10 cellular contexts compared by ENCODE assay signal in genomic region chr3:170420307-170420821, GRCh38. TPM values are rescaled to one million over a fixed set of nuclear protein-coding genes. Genes with fewer than 3 reads are reported as not detected.
DNase-seq lines count a peak whose midpoint lies in the region; ATAC-seq, FAIRE-seq and TF ChIP-seq lines count a peak whose summit lies in the region.
"Had no signal": no experiment of that assay in that cellular context is flagged by ENCODE, and none has a peak within 500 bp of the region (broad histone marks: within the 10 kb centered on the region; RNA-seq: fewer than 3 reads in every experiment).

No MANE protein-coding gene starts in this region.

- TF ChIP-seq EP300 in HepG2 (IDR thresholded peaks at IDR 0.05; ENCODE audit: low read depth in 2 of 2, low read length in 2 of 2) (no peak), HepG2 (CRISPR knock-in tag; IDR thresholded peaks at IDR 0.05; ENCODE audit: borderline replicate concordance) (no peak)

- ATAC-seq in HepG2 (no peak), HG02642 (IDR thresholded peaks at IDR 0.05; ENCODE audit: poor library complexity, unreplicated experiment) (no peak), HG02798 (IDR thresholded peaks at IDR 0.05; ENCODE audit: poor library complexity, unreplicated experiment) (no peak)
- no peak for ATAC-seq in stimulated activated naive B cell treated with anti-CD40 and anti-IgM and Interleukin-4, amounts not matched to agents 10 μg/mL and 1 μg/mL and 100 μg/mL, for 72 hours (replicated peaks)

- peaks cover 0 to 3% (median 0%) of the 10 kb centered on the region in 3 donors for H3K9me3 Mint-ChIP-seq in IgD-negative memory B cell
- no peaks in the 10 kb centered on the region for H3K9me3 Mint-ChIP-seq in stimulated activated naive B cell treated with anti-CD40 and anti-IgM and Interleukin-4, amounts not matched to agents 10 μg/mL and 1 μg/mL and 100 μg/mL, for 72 hours
- H3K9me3 Mint-ChIP-seq: activated CD4-positive, alpha-beta T cell treated with anti-CD3 and anti-CD28 coated beads, Interleukin-2, amount 10 ng/mL, durations not matched to agents 24 days and 14 days had no signal

- peaks cover 5% of the 10 kb centered on the region for H3K36me3 Mint-ChIP-seq in IgD-negative memory B cell
- peaks cover 0 to 17% of the 10 kb centered on the region in 2 donors for H3K36me3 Mint-ChIP-seq in stimulated activated naive B cell treated with anti-CD40 and anti-IgM and Interleukin-4, amounts not matched to agents 10 μg/mL and 1 μg/mL and 100 μg/mL, for 72 hours

- H3K27me3 Mint-ChIP-seq in IgD-negative memory B cell, result peaks cover 32% of the 10 kb centered on the region
- H3K27me3 Mint-ChIP-seq in stimulated activated naive B cell treated with anti-CD40 and anti-IgM and Interleukin-4, amounts not matched to agents 10 μg/mL and 1 μg/mL and 100 μg/mL, for 72 hours, result peaks cover 35 to 62% of the 10 kb centered on the region in 2 donors

- FAIRE-seq in HepG2 (lab: Jason Lieb, UNC) (no peak), D721Med (lab: Jason Lieb, UNC) (no peak)
- FAIRE-seq: endometrium had no signal

- no TSS peak for BruUV-seq in HepG2 (replicated peaks; lab: Mats Ljungman, UMichigan)

- H3K9me3 ChIP-seq in HepG2 (ENCODE audit: low read length), result no peaks in the 10 kb centered on the region
- H3K9me3 ChIP-seq in stomach smooth muscle (ENCODE audit: control insufficient read depth in 2 of 2, low read length in 2 of 2), result no peaks in the 10 kb centered on the region

- H3K27me3 ChIP-seq in dorsolateral prefrontal cortex (peaks cover 0 to 27% (median 3%) of the 10 kb centered on the region in 45 donors), HepG2 (ENCODE audit: control insufficient read depth in 1 of 2, insufficient read depth in 2 of 2, low read length in 2 of 2) (no peaks in the 10 kb centered on the region; a peak in 1 of 5 replicates), stomach smooth muscle (ENCODE audit: control insufficient read depth in 1 of 2, insufficient read depth in 2 of 2, low read length in 2 of 2) (peaks cover 28 to 36% of the 10 kb centered on the region in 2 donors)

- H3K4me1 ChIP-seq in HepG2 (ENCODE audit: insufficient read depth, low read length) (peaks cover 65% of the 10 kb centered on the region), stomach smooth muscle (ENCODE audit: control insufficient read depth, insufficient read depth, low read length) (peaks cover 17% of the 10 kb centered on the region)

- intact Hi-C loops in dorsolateral prefrontal cortex (cut with DNase I), result loop anchor here (2.0 to 5.0 kb wide), 2 partner anchors 46 to 67 kb away; no protein-coding TSS in a partner anchor
- intact Hi-C loops in HepG2 (cut with micrococcal nuclease; ENCODE audit: unreplicated experiment), result no loop called here

- POLR2A ChIA-PET in HepG2 (lab: Yijun Ruan, JAX), result no interaction called here

- no peak for TF ChIP-seq POLR2A in HepG2 (IDR thresholded peaks at IDR 0.05; ENCODE audit: insufficient read depth in 1 of 2, low read depth in 2 of 2, low read length in 2 of 2)

- H3K4me2 ChIP-seq in HepG2 (ENCODE audit: low read depth, low read length), result peak overlapping the region; percentile 57

- no peak overlapping the region for H3K9ac ChIP-seq in HepG2 (ENCODE audit: insufficient read depth, low read depth, low read length)
- H3K9ac ChIP-seq in stomach smooth muscle (ENCODE audit: low read length in 2 of 2), result no peak overlapping the region

- CTCF ChIA-PET in HepG2 (lab: Yijun Ruan, JAX; ENCODE audit: low intra/inter-chr PET ratio, low total read pairs), result no interaction called here

- H3K4me3 ChIP-seq in dorsolateral prefrontal cortex, result peak overlapping the region; percentile 54 to 92 (median 72)
- H3K4me3 ChIP-seq in HepG2 (replicated peaks in 1 of 3; ENCODE audit: insufficient read depth in 1 of 3, low read depth in 2 of 3, low read length in 3 of 3), result peak overlapping the region in 1 of 3 experiments; percentile 62; a peak in 2 of 6 replicates
- H3K4me3 ChIP-seq in stomach smooth muscle (ENCODE audit: low read length in 2 of 2), result peak overlapping the region; percentile 8 to 22

- no peak for TF ChIP-seq RAD21 in HepG2 (CRISPR knock-in tag; IDR thresholded peaks at IDR 0.05)

- no peaks in the 10 kb centered on the region for H4K20me1 ChIP-seq in HepG2 (ENCODE audit: insufficient read depth, low read length)

- H3K79me2 ChIP-seq in HepG2 (ENCODE audit: insufficient read depth, low read length), result no peaks in the 10 kb centered on the region

- 70% methylated on average over 17 of the region's 17 CpGs for WGBS in HepG2 (ENCODE audit: low lambda C conversion rate)

- H3K27ac Mint-ChIP-seq in IgD-negative memory B cell, result no peak overlapping the region
- no peak overlapping the region for H3K27ac Mint-ChIP-seq in stimulated activated naive B cell treated with anti-CD40 and anti-IgM and Interleukin-4, amounts not matched to agents 10 μg/mL and 1 μg/mL and 100 μg/mL, for 72 hours
- H3K27ac Mint-ChIP-seq: activated CD4-positive, alpha-beta T cell treated with anti-CD3 and anti-CD28 coated beads, Interleukin-2, amount 10 ng/mL, durations not matched to agents 24 days and 14 days had no signal

- peaks cover 4 to 10% (median 7%) of the 10 kb centered on the region in 3 donors for H3K4me1 Mint-ChIP-seq in IgD-negative memory B cell
- H3K4me1 Mint-ChIP-seq in stimulated activated naive B cell treated with anti-CD40 and anti-IgM and Interleukin-4, amounts not matched to agents 10 μg/mL and 1 μg/mL and 100 μg/mL, for 72 hours, result peaks cover 20 to 43% of the 10 kb centered on the region in 2 donors

- H3K36me3 ChIP-seq in HepG2 (replicated peaks in 1 of 2; ENCODE audit: control insufficient read depth in 1 of 2, insufficient read depth in 2 of 2, low read length in 2 of 2) (no peaks in the 10 kb centered on the region), stomach smooth muscle (ENCODE audit: control insufficient read depth in 2 of 2, insufficient read depth in 2 of 2, low read length in 2 of 2) (no peaks in the 10 kb centered on the region)

- DNase-seq in dorsolateral prefrontal cortex, result no peak
- DNase-seq in HepG2 (ENCODE audit: low spot score), result no peak
- no peak for DNase-seq in D721Med (ENCODE audit: insufficient read length, low spot score)
- DNase-seq in stimulated activated naive B cell treated with anti-CD40 and anti-IgM and Interleukin-4, amounts not matched to agents 10 μg/mL and 1 μg/mL and 100 μg/mL, for 72 hours, result no peak
- DNase-seq: activated CD4-positive, alpha-beta T cell treated with anti-CD3 and anti-CD28 coated beads, Interleukin-2, amount 10 ng/mL, durations not matched to agents 24 days and 14 days had no signal

- TF ChIP-seq CTCF in dorsolateral prefrontal cortex (IDR thresholded peaks at IDR 0.05 in 54 of 56, conservative IDR thresholded peaks at IDR 0.05 in 2 of 56; ENCODE audit: low read depth in 1 of 56, partially characterized antibody in 56 of 56) (no peak), HepG2 (CRISPR knock-in tag; IDR thresholded peaks at IDR 0.05) (no peak), D721Med (IDR thresholded peaks at IDR 0.05; ENCODE audit: insufficient read depth, missing control alignments) (no peak)

- H3K4me3 Mint-ChIP-seq in IgD-negative memory B cell, result peak overlapping the region in 3 of 4 donors; percentile 53 to 90 (median 84)
- H3K4me3 Mint-ChIP-seq in stimulated activated naive B cell treated with anti-CD40 and anti-IgM and Interleukin-4, amounts not matched to agents 10 μg/mL and 1 μg/mL and 100 μg/mL, for 72 hours, result peak overlapping the region in 1 of 2 donors; percentile 50
- H3K4me3 Mint-ChIP-seq: activated CD4-positive, alpha-beta T cell treated with anti-CD3 and anti-CD28 coated beads, Interleukin-2, amount 10 ng/mL, durations not matched to agents 24 days and 14 days had no signal

- in situ Hi-C loops in HepG2 (cut with HindIII; ENCODE audit: extremely low pct_ligation_motif_present, low pct_unique_long_range_greater_than_20kb), result loop anchor here (5.0 to 10.0 kb wide), 2 partner anchors 77 to 394 kb away; no protein-coding TSS in a partner anchor

- H3K27ac ChIP-seq in dorsolateral prefrontal cortex (peak overlapping the region; percentile 38 to 98 (median 92)), HepG2 (ENCODE audit: extremely low read length, insufficient read depth, low read length) (no peak overlapping the region), stomach smooth muscle (ENCODE audit: low read length) (no peak overlapping the region)

- no peak overlapping the region for H2AFZ ChIP-seq in HepG2 (ENCODE audit: low read length)

TF ChIP-seq in HepG2, 621 proteins besides CTCF, POLR2A, EP300 and RAD21 (continues in another document):
- TF ChIP-seq SIX4 (CRISPR knock-in tag; IDR thresholded peaks at IDR 0.05) (no peak), NR2F6 (IDR thresholded peaks at IDR 0.05) (peak; percentile 15; the same call in 1 of the 2 replicates), NR2F6 (CRISPR knock-in tag; IDR thresholded peaks at IDR 0.05) (no peak), ZFP82 (CRISPR knock-in tag; IDR thresholded peaks at IDR 0.05; ENCODE audit: borderline replicate concordance) (no peak)

RNA-seq across cellular contexts. Expression of gene CLDN11, which starts 1.7 kb away (rescaled TPM):
- polyA plus RNA-seq in IgD-negative memory B cell (not detected), HepG2 (2011; rRNA removed) (2.8 and 4.2 TPM in 2 replicates)
- total RNA-seq in dorsolateral prefrontal cortex (1,000 to 10,000 TPM in 1 of 120 experiments, 100 to 1,000 TPM in 95, 10 to 100 TPM in 24; 24.4 to 1,165 (median 178) TPM), HepG2 (2016; rRNA removed; fragmentation: Illumina TruSeq; extraction: Trizol) (2.9 and 4.9 TPM in 2 replicates)
- 1.1 and 1.8 TPM in 2 replicates for total RNA-seq in HepG2 (2016; cell fraction: cytosol; rRNA removed; fragmentation: Illumina TruSeq; extraction: Trizol; ENCODE audit: low read depth)
- 3.4 and 4.9 TPM in 2 replicates for total RNA-seq in HepG2 (2016; cell fraction: insoluble cytoplasmic fraction; rRNA removed; fragmentation: Illumina TruSeq; extraction: Trizol)
- total RNA-seq in HepG2 (2016; cell fraction: membrane; rRNA removed; fragmentation: Illumina TruSeq; extraction: Trizol), result 4.5 and 4.9 TPM in 2 replicates
- 4.8 and 6.0 TPM in 2 replicates for total RNA-seq in HepG2 (2016; cell fraction: nucleus; rRNA removed; fragmentation: Illumina TruSeq; extraction: Trizol)
- 3.8 and 10.8 TPM in 2 replicates for polyA plus RNA-seq in HepG2 (2011; cell fraction: cytosol; rRNA removed)
- 4.4 and 4.9 TPM in 2 replicates for polyA plus RNA-seq in HepG2 (2011; cell fraction: nucleus; rRNA removed)
- polyA plus RNA-seq in HepG2 (2012), result 3.2 and 3.3 TPM in 2 replicates
- 2.0 and 2.1 TPM in 2 replicates for polyA plus RNA-seq in HepG2 (2016; cell fraction: cytosol; fragmentation: Illumina TruSeq; extraction: Trizol; ENCODE audit: low read depth)
- polyA plus RNA-seq in HepG2 (2016; cell fraction: insoluble cytoplasmic fraction; fragmentation: Illumina TruSeq; extraction: Trizol; ENCODE audit: low read depth), result 4.1 and 4.5 TPM in 2 replicates
- 4.6 and 4.7 TPM in 2 replicates for polyA plus RNA-seq in HepG2 (2016; cell fraction: membrane; fragmentation: Illumina TruSeq; extraction: Trizol; ENCODE audit: low read depth)
- 7.0 and 9.6 TPM in 2 replicates for polyA plus RNA-seq in HepG2 (2016; cell fraction: nucleus; fragmentation: Illumina TruSeq; extraction: Trizol; ENCODE audit: insufficient read depth, low read depth)
- 0.35 and 44.6 TPM in 2 replicates for polyA minus RNA-seq in HepG2 (2011; rRNA and poly(A)+ RNA removed; ENCODE audit: low replicate concordance)
- polyA minus RNA-seq in HepG2 (2011; cell fraction: cytosol; rRNA and poly(A)+ RNA removed), result 7.1 and 8.1 TPM in 2 replicates
- 3.5 and 4.0 TPM in 2 replicates for polyA minus RNA-seq in HepG2 (2011; cell fraction: nucleus; rRNA and poly(A)+ RNA removed)
- total RNA-seq: activated CD4-positive, alpha-beta T cell treated with anti-CD3 and anti-CD28 coated beads, Interleukin-2, amount 10 ng/mL, durations not matched to agents 24 days and 14 days had no signal

Comparison
In these comparisons a context has a peak if more than half of its experiments do, and no peak if none do; other contexts are left out.
1. H3K27ac ChIP-seq: peak in dorsolateral prefrontal cortex (59 of 59); none in HepG2 (single experiment) and stomach smooth muscle (single experiment).